ENCODE assay signal across 8 cellular contexts in genomic region chr6:44475779-44476434, GRCh38.
DNase-seq lines count a peak whose midpoint lies in the region; ATAC-seq and TF ChIP-seq lines count a peak whose summit lies in the region.

No MANE protein-coding gene starts in this region.

- no peak overlapping the region for H3K4me3 Mint-ChIP-seq in activated T-cell treated with anti-CD3 and anti-CD28 coated beads, Interleukin-2, amount 50 U/mL, for 72 hours

- H3K9me3 Mint-ChIP-seq in activated T-cell treated with anti-CD3 and anti-CD28 coated beads, Interleukin-2, amount 50 U/mL, for 72 hours = no peaks in the 10 kb centered on the region

- no peaks in the 10 kb centered on the region for H3K4me1 ChIP-seq in neutrophil (ENCODE audit: control insufficient read depth in 1 of 2, insufficient read depth in 1 of 2, low read depth in 1 of 2, low read length in 1 of 2)

- TF ChIP-seq CTCF in neutrophil (IDR thresholded peaks at IDR 0.05) = peak; percentile 53

- H3K36me3 Mint-ChIP-seq in activated T-cell treated with anti-CD3 and anti-CD28 coated beads, Interleukin-2, amount 50 U/mL, for 72 hours (ENCODE audit: insufficient read depth in 2 of 2) = no peaks in the 10 kb centered on the region

- ATAC-seq in GM21381 (IDR thresholded peaks at IDR 0.05; ENCODE audit: unreplicated experiment) = peak; percentile 79
- ATAC-seq in activated T-cell treated with anti-CD3 and anti-CD28 coated beads, Interleukin-2, amount 50 U/mL, for 72 hours (replicated peaks in 1 of 2) = peak; percentile 87 to 93

- DNase-seq in CMK (ENCODE audit: low read depth) (peak; percentile 47), fibroblast of the conjunctiva (ENCODE audit: low read depth) (peak; percentile 55), superior temporal gyrus (ENCODE audit: extremely low spot score) (peak; percentile 80)
- DNase-seq in Jurkat, Clone E6-1 (ENCODE audit: low read depth, low spot score) = peak; percentile 42
- DNase-seq in activated T-cell treated with anti-CD3 and anti-CD28 coated beads, Interleukin-2, amount 50 U/mL, for 72 hours = peak; percentile 75 to 83

- H3K4me1 Mint-ChIP-seq in activated T-cell treated with anti-CD3 and anti-CD28 coated beads, Interleukin-2, amount 50 U/mL, for 72 hours (ENCODE audit: low read depth) = no peaks in the 10 kb centered on the region

- H3K9me3 ChIP-seq in neutrophil = no peaks in the 10 kb centered on the region

- H3K4me3 ChIP-seq in Jurkat, Clone E6-1 (ENCODE audit: low read length) = no peak overlapping the region
- no peak overlapping the region for H3K4me3 ChIP-seq in neutrophil (ENCODE audit: low read depth in 1 of 2, low read length in 1 of 2)

- no peaks in the 10 kb centered on the region for H3K36me3 ChIP-seq in neutrophil

- no peak overlapping the region for H3K27ac Mint-ChIP-seq in activated T-cell treated with anti-CD3 and anti-CD28 coated beads, Interleukin-2, amount 50 U/mL, for 72 hours

- no peaks in the 10 kb centered on the region for H3K27me3 ChIP-seq in neutrophil

- H3K27ac ChIP-seq in neutrophil = no peak overlapping the region

- no peaks in the 10 kb centered on the region for H3K27me3 Mint-ChIP-seq in activated T-cell treated with anti-CD3 and anti-CD28 coated beads, Interleukin-2, amount 50 U/mL, for 72 hours (ENCODE audit: low read depth)

TF ChIP-seq in PFSK-1, 5 proteins besides CTCF, POLR2A, EP300 and RAD21:
- TF ChIP-seq FOXP2 (optimal IDR thresholded peaks at IDR 0.05; ENCODE audit: borderline replicate concordance, extremely low read depth, extremely low read length, insufficient read depth) (peak; percentile 71), REST (IDR thresholded peaks at IDR 0.05; ENCODE audit: insufficient read depth in 1 of 2, low read depth in 2 of 2, low read length in 2 of 2) (no peak)
TF ChIP-seq in PFSK-1: peak in this region for 1.
